Comparison of ENCODE assay signal across 8 cellular contexts in the genomic region with DNA sequence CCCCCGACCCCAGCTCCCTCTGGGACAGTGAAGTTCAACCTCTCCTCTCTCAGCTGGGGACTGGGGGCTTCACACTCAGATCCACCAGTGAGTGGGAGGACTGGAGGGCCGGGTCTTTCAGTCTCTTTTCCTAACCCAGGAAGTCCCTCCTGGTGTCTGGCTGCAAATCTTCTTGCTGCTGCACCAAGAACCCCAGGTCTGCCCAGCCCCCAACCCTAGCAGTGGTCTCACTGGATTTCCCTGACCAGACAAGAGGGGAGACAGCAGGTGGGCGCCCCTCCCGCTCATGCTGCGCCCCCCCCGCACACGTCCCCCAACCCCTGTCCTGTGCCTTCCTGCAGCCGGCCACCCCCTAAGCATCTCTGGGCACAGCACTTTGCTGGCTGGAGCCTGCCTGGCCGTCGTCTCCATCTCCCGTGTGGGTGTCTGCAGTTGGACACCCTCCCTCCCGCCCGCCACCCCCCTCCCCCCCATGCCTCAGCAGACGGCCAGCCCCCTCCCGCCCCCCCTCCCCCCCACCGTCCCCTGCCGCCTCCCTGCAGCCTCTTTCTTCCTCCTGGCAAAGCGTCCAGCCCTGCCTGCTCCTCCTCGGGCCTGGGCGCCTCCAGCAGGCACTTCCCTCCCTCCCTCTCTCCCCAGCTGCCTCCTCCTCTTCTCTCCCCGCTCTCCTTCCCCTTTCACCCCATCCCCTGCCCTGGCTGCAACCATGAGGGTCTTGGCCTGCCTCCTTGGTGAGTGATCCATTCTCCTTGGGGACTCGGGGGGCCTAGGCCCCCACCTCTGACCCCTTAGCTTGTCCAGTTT. TPM values are rescaled to one million over a fixed set of nuclear protein-coding genes. Genes with fewer than 3 reads are reported as not detected.
DNase-seq lines count a peak whose midpoint lies in the region; ATAC-seq, FAIRE-seq and TF ChIP-seq lines count a peak whose summit lies in the region.

SSC5D (plus strand) TSS at position 553 of the 804 bp plus-strand sequence; CDS start at position 707, 154 bp downstream.

- peaks cover 15% of the 10 kb centered on the region for H3K4me1 Mint-ChIP-seq in activated T-cell treated with anti-CD3 and anti-CD28 coated beads, Interleukin-2, amount 50 U/mL, for 72 hours (ENCODE audit: low read depth)

- 18 to 24% methylated on average over 8 to 15 of the region's 22 CpGs for WGBS in thyroid gland, 2 donors

- H3K4me1 ChIP-seq in ascending aorta: peaks cover 23 to 42% of the 10 kb centered on the region in 2 donors
- peaks cover 5 to 24% of the 10 kb centered on the region in 2 donors for H3K4me1 ChIP-seq in kidney (ENCODE audit: control insufficient read depth in 1 of 2, insufficient read depth in 1 of 2, low read depth in 1 of 2, low read length in 2 of 2)
- H3K4me1 ChIP-seq in thyroid gland: peaks cover 32 to 41% of the 10 kb centered on the region in 2 donors

- DNase-seq in activated T-cell treated with anti-CD3 and anti-CD28 coated beads, Interleukin-2, amount 50 U/mL, for 72 hours: no peak
- no peak for DNase-seq in activated T-cell treated with anti-CD3 and anti-CD28 coated beads, Interleukin-2, amount 50 U/mL, for 1 hour
- no peak for DNase-seq in ascending aorta (ENCODE audit: low spot score in 2 of 2)
- DNase-seq in kidney: peak; percentile 87
- no peak for DNase-seq in thyroid gland
- no peak for DNase-seq in SHP77 (lab: John Stamatoyannopoulos, UW)
- no peak for DNase-seq in NCI-H146 treated with DMSO at 0.1 percent for 48 hours (lab: John Stamatoyannopoulos, UW; ENCODE audit: unreplicated experiment)
- no peak for DNase-seq in SKM-1 (lab: John Stamatoyannopoulos, UW; ENCODE audit: unreplicated experiment)

- no peaks in the 10 kb centered on the region for H3K27me3 Mint-ChIP-seq in activated T-cell treated with anti-CD3 and anti-CD28 coated beads, Interleukin-2, amount 50 U/mL, for 72 hours (ENCODE audit: low read depth)

- TF ChIP-seq POLR2A in thyroid gland (IDR thresholded peaks at IDR 0.05): no peak

- H3K36me3 ChIP-seq in ascending aorta (peaks cover 3 to 7% of the 10 kb centered on the region in 2 donors), kidney (ENCODE audit: control insufficient read depth in 1 of 2, insufficient read depth in 2 of 2, low read length in 2 of 2) (no peaks in the 10 kb centered on the region), thyroid gland (peaks cover 0 to 2% of the 10 kb centered on the region in 2 donors)

- peaks cover 0 to 1% of the 10 kb centered on the region in 2 donors for H3K36me3 Mint-ChIP-seq in activated T-cell treated with anti-CD3 and anti-CD28 coated beads, Interleukin-2, amount 50 U/mL, for 72 hours (ENCODE audit: insufficient read depth in 2 of 2)

- peak within 1 kb of the TSS; percentile 85 to 90 for H3K27ac ChIP-seq in ascending aorta
- H3K27ac ChIP-seq in kidney (ENCODE audit: low read depth in 2 of 2, low read length in 2 of 2): peak within 1 kb of the TSS; percentile 59 to 68
- peak within 1 kb of the TSS; percentile 70 to 97 (median 80) for H3K27ac ChIP-seq in thyroid gland

- H3K27me3 ChIP-seq in ascending aorta: no peaks in the 10 kb centered on the region
- H3K27me3 ChIP-seq in thyroid gland: no peaks in the 10 kb centered on the region

- H3K9me3 ChIP-seq in ascending aorta (no peaks in the 10 kb centered on the region), kidney (ENCODE audit: control insufficient read depth in 1 of 2, low read length in 2 of 2) (no peaks in the 10 kb centered on the region), thyroid gland (no peaks in the 10 kb centered on the region)

- peak within 1 kb of the TSS in 1 of 2 donors; percentile 52 for H3K4me3 ChIP-seq in ascending aorta
- no peak within 1 kb of the TSS for H3K4me3 ChIP-seq in kidney (ENCODE audit: low read length in 2 of 2)
- no peak within 1 kb of the TSS for H3K4me3 ChIP-seq in thyroid gland (replicated peaks in 1 of 3)

- no peak for TF ChIP-seq CTCF in ascending aorta (IDR thresholded peaks at IDR 0.05)
- no peak for TF ChIP-seq CTCF in kidney (IDR thresholded peaks at IDR 0.05; ENCODE audit: borderline replicate concordance, extremely low read depth, insufficient read depth)
- no peak for TF ChIP-seq CTCF in thyroid gland (IDR thresholded peaks at IDR 0.05)

- H3K9ac ChIP-seq in kidney (ENCODE audit: low read length in 2 of 2): peak within 1 kb of the TSS in 1 of 2 donors; percentile 40

- no peaks in the 10 kb centered on the region for H3K9me3 Mint-ChIP-seq in activated T-cell treated with anti-CD3 and anti-CD28 coated beads, Interleukin-2, amount 50 U/mL, for 72 hours

- no peak within 1 kb of the TSS for H3K27ac Mint-ChIP-seq in activated T-cell treated with anti-CD3 and anti-CD28 coated beads, Interleukin-2, amount 50 U/mL, for 72 hours

- intact Hi-C loops in ascending aorta (cut with DNase I): loop anchor here (1.0 kb wide), 1 partner anchor 16 kb away; no protein-coding TSS in a partner anchor
- intact Hi-C loops in kidney (cut with DNase I): no loop called here
- intact Hi-C loops in thyroid gland (cut with DNase I): no loop called here

- no peak for ATAC-seq in activated T-cell treated with anti-CD3 and anti-CD28 coated beads, Interleukin-2, amount 50 U/mL, for 72 hours (replicated peaks in 1 of 2)

- H3K4me3 Mint-ChIP-seq in activated T-cell treated with anti-CD3 and anti-CD28 coated beads, Interleukin-2, amount 50 U/mL, for 72 hours: peak within 1 kb of the TSS; percentile 44 to 68

- FAIRE-seq in kidney (lab: Jason Lieb, UNC): no peak

RNA-seq across cellular contexts. Expression of gene SSC5D, which starts in this region (rescaled TPM):
- total RNA-seq in activated T-cell treated with anti-CD3 and anti-CD28 coated beads, Interleukin-2, amount 50 U/mL, for 72 hours: 1 to 10 TPM; 1.2 to 1.7 TPM
- total RNA-seq in ascending aorta (22.4 TPM), kidney (9.4 TPM), thyroid gland (1 to 10 TPM; 1.7 to 2.9 (median 2.2) TPM)
- 2.2 TPM for polyA plus RNA-seq in kidney (ENCODE audit: insufficient read depth, low read depth, low replicate concordance)
